In the genomic region with DNA sequence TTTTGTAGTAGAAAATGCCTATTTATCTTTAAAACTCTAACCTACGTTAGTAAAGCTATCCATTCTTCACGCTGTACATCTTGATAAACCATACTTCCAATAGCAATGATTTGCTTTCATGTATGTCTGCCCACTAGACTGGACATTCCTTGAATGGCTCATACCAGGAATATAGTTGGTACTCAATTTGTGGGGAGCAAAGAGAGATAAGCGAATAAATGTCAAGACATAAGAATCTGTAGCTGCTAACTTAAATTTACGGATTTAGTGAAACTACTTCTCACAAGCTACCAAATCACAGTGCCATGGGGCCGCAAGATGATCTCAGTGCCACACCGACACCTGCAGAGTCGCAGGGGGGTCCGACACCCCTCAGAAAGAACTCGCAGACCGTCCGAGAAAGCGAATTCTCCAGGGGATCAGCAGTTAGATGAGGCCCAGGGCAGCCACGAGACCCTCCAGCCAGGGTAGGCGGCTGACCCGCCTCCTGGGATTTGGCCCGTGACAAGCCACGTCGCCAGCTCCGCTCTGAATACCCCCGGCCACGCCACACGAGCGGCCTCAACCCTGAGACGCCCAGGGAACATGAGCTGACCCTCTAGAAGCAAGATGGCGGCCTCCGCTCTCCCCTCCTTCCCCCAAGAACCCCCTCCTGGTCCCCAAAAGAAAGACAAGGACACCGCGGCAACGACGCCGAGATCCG, we compare ENCODE assay signal across 8 cellular contexts. TPM values are rescaled to one million over a fixed set of nuclear protein-coding genes. Genes with fewer than 3 reads are reported as not detected.
DNase-seq lines count a peak whose midpoint lies in the region; ATAC-seq, FAIRE-seq and TF ChIP-seq lines count a peak whose summit lies in the region.

No MANE protein-coding gene starts in this region.

- H3K27me3 ChIP-seq in ACC112 (ENCODE audit: insufficient read depth, low read length) (no peaks in the 10 kb centered on the region), bronchial epithelial cell (ENCODE audit: control insufficient read depth, insufficient read depth, low read length) (no peaks in the 10 kb centered on the region), lower lobe of right lung (ENCODE audit: low read depth) (no peaks in the 10 kb centered on the region)

- H3K36me3 ChIP-seq in ACC112 (ENCODE audit: insufficient read depth, low read length) (no peaks in the 10 kb centered on the region; the same call in 1 of the 2 replicates), bronchial epithelial cell (ENCODE audit: control insufficient read depth, insufficient read depth, low read length) (no peaks in the 10 kb centered on the region), lower lobe of right lung (no peaks in the 10 kb centered on the region), urinary bladder (ENCODE audit: insufficient read depth) (no peaks in the 10 kb centered on the region)

- 12% methylated on average over 32 of the region's 32 CpGs for WGBS in urinary bladder

- H3K4me1 ChIP-seq in ACC112 (ENCODE audit: control insufficient read depth, insufficient read depth, low read length, unreplicated experiment) (peaks cover 49% of the 10 kb centered on the region), lower lobe of right lung (peaks cover 40% of the 10 kb centered on the region), urinary bladder (ENCODE audit: insufficient read depth) (no peaks in the 10 kb centered on the region)

- TF ChIP-seq CTCF in bronchial epithelial cell (IDR thresholded peaks at IDR 0.05; ENCODE audit: insufficient read depth, low read length, severe bottlenecking) (no peak), lower lobe of right lung (IDR thresholded peaks at IDR 0.05) (no peak)

- H3K27ac ChIP-seq in ACC112 (ENCODE audit: low read depth, low read length) (peak overlapping the region; percentile 92), lower lobe of right lung (peak overlapping the region; percentile 93), urinary bladder (ENCODE audit: low read depth) (peak overlapping the region; percentile 78)

- no peaks in the 10 kb centered on the region for H3K9me3 ChIP-seq in lower lobe of right lung

- FAIRE-seq in bronchial epithelial cell (lab: Jason Lieb, UNC), result no peak

- peak; percentile 17 for DNase-seq in Jurkat, Clone E6-1 (ENCODE audit: low read depth, low spot score)
- DNase-seq in bronchial epithelial cell (ENCODE audit: low read depth), result no peak
- no peak for DNase-seq in lower lobe of right lung
- no peak for DNase-seq in COLO829 (ENCODE audit: low spot score)

- H2AFZ ChIP-seq in ACC112 (ENCODE audit: low read length, unreplicated experiment), result peak overlapping the region; percentile 59

- peaks cover 51% of the 10 kb centered on the region for H3K79me2 ChIP-seq in ACC112 (ENCODE audit: control insufficient read depth, insufficient read depth, low read length, unreplicated experiment)

- ATAC-seq in GM19455 (IDR thresholded peaks at IDR 0.05; ENCODE audit: unreplicated experiment) (peak; percentile 24), lower lobe of right lung (peak; percentile 49 to 55), GM21786 (IDR thresholded peaks at IDR 0.05; ENCODE audit: unreplicated experiment) (no peak)

- intact Hi-C loops in lower lobe of right lung (cut with DNase I), result no loop called here

- H3K4me3 ChIP-seq in ACC112 (ENCODE audit: low read depth, low read length) (peak overlapping the region; percentile 88), bronchial epithelial cell (ENCODE audit: low read depth, low read length) (peak overlapping the region; percentile 89), lower lobe of right lung (peak overlapping the region; percentile 86), urinary bladder (ENCODE audit: low read depth, low read length) (peak overlapping the region; percentile 97)
- peak overlapping the region; percentile 77 for H3K4me3 ChIP-seq in Jurkat, Clone E6-1 (ENCODE audit: low read length)

RNA-seq across cellular contexts. Expression of gene RALA, which starts 0.6 kb away (rescaled TPM):
- polyA plus RNA-seq in Jurkat, Clone E6-1 (2012; ENCODE audit: insufficient read depth, insufficient read length), result 32.3 TPM
- total RNA-seq in bronchial epithelial cell, result 15.3 and 22.4 TPM in 2 replicates
- total RNA-seq in lower lobe of right lung, result 48.0 TPM
- 32.7 TPM for total RNA-seq in urinary bladder
- 23.5 TPM for polyA plus RNA-seq in urinary bladder

RNA-seq across cellular contexts. Expression of gene YAE1, which starts 56.6 kb away (rescaled TPM):
- 26.6 TPM for polyA plus RNA-seq in Jurkat, Clone E6-1 (2012; ENCODE audit: insufficient read depth, insufficient read length)
- total RNA-seq in bronchial epithelial cell (13.2 and 22.8 TPM in 2 replicates), lower lobe of right lung (18.1 TPM), urinary bladder (53.6 TPM)
- polyA plus RNA-seq in urinary bladder, result 26.0 TPM
